ENCODE assay signal across 2 cellular contexts in the genomic region with DNA sequence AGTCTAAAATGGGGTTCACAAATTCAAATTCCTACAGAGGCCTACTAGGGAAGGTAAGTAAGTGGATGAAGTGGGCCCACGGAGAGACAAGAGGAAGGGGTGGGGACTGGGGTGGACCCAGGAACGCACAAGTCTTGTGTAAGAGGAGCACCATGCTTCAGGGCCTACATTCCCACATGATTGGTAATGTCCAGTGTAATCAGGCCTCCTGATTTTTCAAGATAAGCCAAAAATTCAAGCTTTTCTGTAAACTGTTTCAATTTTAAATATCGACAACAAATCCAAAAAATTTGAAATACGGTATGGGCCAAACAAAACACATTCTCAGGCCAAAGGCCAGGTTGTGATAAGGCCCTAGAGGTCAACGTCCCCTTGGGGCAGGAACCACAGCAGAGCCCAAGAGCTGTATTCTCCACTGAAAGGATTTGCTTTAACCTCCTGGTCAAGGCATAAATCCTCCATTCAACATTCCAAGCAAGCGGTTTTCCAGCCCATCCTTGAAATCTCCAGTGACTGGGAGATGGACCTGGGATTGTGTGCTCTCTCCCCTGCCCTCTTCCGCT.
TF ChIP-seq lines count a peak whose summit lies in the region.

No MANE protein-coding gene starts in this region.

TF ChIP-seq in liver, 16 proteins besides CTCF, POLR2A, EP300 and RAD21 (continued from another document):
- TF ChIP-seq YY1 (IDR thresholded peaks at IDR 0.05) (no peak), RXRA (IDR thresholded peaks at IDR 0.05) (peak; percentile 55 to 78), HNF4G (IDR thresholded peaks at IDR 0.05) (no peak), EGR1 (IDR thresholded peaks at IDR 0.05; ENCODE audit: low read depth in 2 of 2) (no peak), GABPA (IDR thresholded peaks at IDR 0.05 in 1 of 2, conservative IDR thresholded peaks at IDR 0.05 in 1 of 2) (no peak), JUND (IDR thresholded peaks at IDR 0.05) (no peak)
TF ChIP-seq in liver: peak in this region for 2.

TF ChIP-seq in HepG2, 621 proteins besides CTCF, POLR2A, EP300 and RAD21 (continued from another document):
- TF ChIP-seq THAP8 (CRISPR knock-in tag; IDR thresholded peaks at IDR 0.05; ENCODE audit: borderline replicate concordance): no peak
- no peak for TF ChIP-seq RCOR2 (CRISPR knock-in tag; IDR thresholded peaks at IDR 0.05)
- TF ChIP-seq ZNF30 (CRISPR knock-in tag; IDR thresholded peaks at IDR 0.05): no peak
